1 cellular context compared by ENCODE assay signal in the genomic region with DNA sequence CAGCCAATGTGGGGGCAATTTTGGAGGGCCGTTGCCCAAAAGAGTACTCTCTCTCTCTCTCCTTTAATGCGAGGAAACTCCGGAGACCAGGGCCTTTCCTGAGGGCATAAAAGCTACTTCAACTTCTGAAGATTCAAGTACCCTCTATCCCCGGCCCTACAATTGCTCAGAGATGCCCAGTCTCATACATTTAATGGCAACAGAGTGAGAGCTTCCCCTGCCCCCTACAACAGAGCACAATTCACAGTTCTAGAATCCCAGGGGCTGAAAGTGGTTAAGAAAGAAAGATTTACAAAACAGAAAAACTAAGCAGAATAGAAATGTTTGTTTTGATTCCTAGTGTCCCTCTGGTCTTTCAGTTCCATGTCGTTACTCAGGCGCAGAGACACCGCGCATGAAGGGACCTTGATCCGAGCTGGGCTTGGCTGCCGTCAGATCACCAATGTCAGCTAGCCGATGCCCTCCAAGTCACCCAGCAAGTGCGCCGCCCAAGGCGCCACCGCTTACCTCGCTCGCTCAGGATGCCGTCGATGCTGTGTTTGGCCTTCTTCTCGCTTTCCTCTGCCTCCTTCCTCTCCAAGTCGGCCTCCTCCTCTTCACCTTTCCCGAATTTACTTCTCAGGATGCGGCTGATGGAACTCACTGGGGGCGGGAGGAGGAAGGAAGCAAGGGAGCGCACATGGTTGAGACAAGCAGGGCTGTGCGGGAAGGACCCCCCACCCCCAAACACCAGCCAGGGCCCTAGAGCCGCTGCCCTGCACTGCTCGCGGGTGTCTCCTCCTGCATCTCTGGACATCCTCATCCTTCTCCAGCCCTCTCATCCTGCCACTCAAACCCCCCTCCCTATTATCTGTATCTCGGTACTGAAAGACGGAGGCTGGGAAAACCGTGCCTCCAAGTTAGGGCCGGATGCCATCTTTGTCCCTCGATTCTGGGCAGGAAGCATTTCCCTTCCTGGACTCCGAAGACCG.
A peak's percentile ranks its signal among the peaks of the same experiment; 100 is the strongest.
TF ChIP-seq lines count a peak whose summit lies in the region.

No MANE protein-coding gene starts in this region.

TF ChIP-seq in HepG2, 621 proteins besides CTCF, POLR2A, EP300 and RAD21:
- no peak for TF ChIP-seq BHLHE40 (IDR thresholded peaks at IDR 0.05; ENCODE audit: low read length)
- peak; percentile 85 for TF ChIP-seq EZH2 (conservative IDR thresholded peaks at IDR 0.05; ENCODE audit: low read depth, low read length)
- TF ChIP-seq, protein P1, sequence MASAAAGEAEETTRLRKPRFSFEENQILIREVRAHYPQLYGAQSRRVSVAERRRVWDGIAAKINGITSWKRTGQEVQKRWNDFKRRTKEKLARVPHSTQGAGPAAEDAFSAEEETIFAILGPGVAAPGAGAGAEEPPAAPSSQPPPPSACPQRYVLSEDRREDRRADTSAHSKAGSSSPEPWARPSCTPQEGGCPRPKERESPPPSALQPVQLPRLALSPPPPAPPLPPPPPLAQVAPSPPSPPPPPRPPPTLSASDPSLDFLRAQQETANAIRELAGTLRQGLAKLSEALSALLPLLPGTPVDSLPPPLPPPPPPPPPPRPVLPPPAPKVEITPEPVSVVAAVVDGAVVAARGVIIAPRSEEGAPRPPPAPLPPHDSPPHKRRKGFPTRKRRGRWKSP (CRISPR knock-in tag; IDR thresholded peaks at IDR 0.05): no peak
- TF ChIP-seq KAT8 (CRISPR knock-in tag; IDR thresholded peaks at IDR 0.05): no peak
- TF ChIP-seq, protein P2, sequence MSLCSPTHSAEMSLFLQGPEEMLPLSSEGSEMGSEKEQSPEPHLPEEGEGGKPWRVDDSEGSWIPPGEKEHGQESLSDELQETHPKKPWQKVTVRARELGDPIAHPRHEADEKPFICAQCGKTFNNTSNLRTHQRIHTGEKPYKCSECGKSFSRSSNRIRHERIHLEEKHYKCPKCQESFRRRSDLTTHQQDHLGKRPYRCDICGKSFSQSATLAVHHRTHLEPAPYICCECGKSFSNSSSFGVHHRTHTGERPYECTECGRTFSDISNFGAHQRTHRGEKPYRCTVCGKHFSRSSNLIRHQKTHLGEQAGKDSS (CRISPR knock-in tag; IDR thresholded peaks at IDR 0.05; ENCODE audit: borderline replicate concordance, low read depth): no peak
- no peak for TF ChIP-seq SMARCC2 (IDR thresholded peaks at IDR 0.05)
- TF ChIP-seq ZNF496 (CRISPR knock-in tag; IDR thresholded peaks at IDR 0.05; ENCODE audit: insufficient replicate concordance): no peak
